Comparison of ENCODE assay signal across 8 cellular contexts in genomic region chr9:37034320-37034937, GRCh38. TPM values are rescaled to one million over a fixed set of nuclear protein-coding genes. Genes with fewer than 3 reads are reported as not detected.
DNase-seq lines count a peak whose midpoint lies in the region; ATAC-seq, FAIRE-seq and TF ChIP-seq lines count a peak whose summit lies in the region.

No MANE protein-coding gene starts in this region.

- H3K4me3 ChIP-seq in BLaER1 treated with 17β-estradiol and CSF1 and Interleukin-3, amounts not matched to agents 10 nM and 100 nM = peak overlapping the region; percentile 57 to 84 (median 79)
- H3K4me3 ChIP-seq in esophagus squamous epithelium (peak overlapping the region in 3 of 4 donors; percentile 12 to 57 (median 21)), smooth muscle cell (peak overlapping the region; percentile 45)

- H3K27me3 ChIP-seq in BLaER1 treated with 17β-estradiol and CSF1 and Interleukin-3, amounts not matched to agents 10 nM and 100 nM = peaks cover 100% of the 10 kb centered on the region in 11 experiments
- peaks cover 40 to 100% (median 76%) of the 10 kb centered on the region in 4 donors for H3K27me3 ChIP-seq in esophagus squamous epithelium
- peaks cover 100% of the 10 kb centered on the region for H3K27me3 ChIP-seq in smooth muscle cell (ENCODE audit: low read depth)

- H3K79me2 ChIP-seq in smooth muscle cell (ENCODE audit: low read depth) = no peaks in the 10 kb centered on the region

- intact Hi-C loops in esophagus squamous epithelium (cut with DNase I) = no loop called here

- peak; percentile 76 for TF ChIP-seq CTCF in GM13977 (IDR thresholded peaks at IDR 0.05; ENCODE audit: extremely low read depth, insufficient read depth, missing control alignments)
- TF ChIP-seq CTCF in esophagus squamous epithelium (IDR thresholded peaks at IDR 0.05) = peak in 2 of 6 experiments; percentile 12 to 25
- TF ChIP-seq CTCF in smooth muscle cell (IDR thresholded peaks at IDR 0.05; ENCODE audit: borderline replicate concordance, insufficient read depth, poor library complexity, severe bottlenecking) = peak; percentile 19

- 1 to 2% methylated on average over 9 to 24 of the region's 55 CpGs for WGBS in esophagus squamous epithelium, 2 donors
- 2% methylated on average over 55 of the region's 55 CpGs for WGBS in smooth muscle cell (ENCODE audit: low lambda C conversion rate)

- peak in 1 of 4 donors; percentile 48 for TF ChIP-seq POLR2A in esophagus squamous epithelium (IDR thresholded peaks at IDR 0.05)

- peak overlapping the region in 1 of 2 donors; percentile 19 for H3K27ac Mint-ChIP-seq in T-cell

- no peak for FAIRE-seq in RCC 7860 (lab: Jason Lieb, UNC)

- no peak overlapping the region for H2AFZ ChIP-seq in smooth muscle cell (ENCODE audit: low read depth)

- H3K9me3 ChIP-seq in BLaER1 treated with 17β-estradiol and CSF1 and Interleukin-3, amounts not matched to agents 10 nM and 100 nM (replicated peaks in 1 of 11) = no peaks in the 10 kb centered on the region; a peak in 1 of 22 replicates
- no peaks in the 10 kb centered on the region for H3K9me3 ChIP-seq in esophagus squamous epithelium
- no peaks in the 10 kb centered on the region for H3K9me3 ChIP-seq in smooth muscle cell (replicated peaks; ENCODE audit: low read depth)

- no peaks in the 10 kb centered on the region for H3K9me3 Mint-ChIP-seq in T-cell

- peaks cover 70 to 91% of the 10 kb centered on the region in 2 donors for H3K27me3 Mint-ChIP-seq in T-cell

- H3K4me1 ChIP-seq in BLaER1 treated with 17β-estradiol and CSF1 and Interleukin-3, amounts not matched to agents 10 nM and 100 nM = peaks cover 33 to 98% (median 60%) of the 10 kb centered on the region in 10 experiments
- H3K4me1 ChIP-seq in esophagus squamous epithelium (peaks cover 31 to 61% (median 41%) of the 10 kb centered on the region in 3 donors), smooth muscle cell (ENCODE audit: low read depth) (peaks cover 52% of the 10 kb centered on the region)

- H3K27ac ChIP-seq in BLaER1 treated with 17β-estradiol and CSF1 and Interleukin-3, amounts not matched to agents 10 nM and 100 nM = peak overlapping the region; percentile 84 to 94 (median 92)
- H3K27ac ChIP-seq in esophagus squamous epithelium = no peak overlapping the region
- no peak overlapping the region for H3K27ac ChIP-seq in smooth muscle cell (ENCODE audit: low read depth)

- CTCF ChIA-PET in T-cell (lab: Charles Lee) = no interaction called here

- H3K4me2 ChIP-seq in BLaER1 treated with 17β-estradiol and CSF1 and Interleukin-3, amounts not matched to agents 10 nM and 100 nM = peak overlapping the region; percentile 78 to 98 (median 95)
- H3K4me2 ChIP-seq in smooth muscle cell = peak overlapping the region; percentile 89

- H4K20me1 ChIP-seq in BLaER1 treated with 17β-estradiol and CSF1 and Interleukin-3, amounts not matched to agents 10 nM and 100 nM = peaks cover 0 to 82% (median 60%) of the 10 kb centered on the region in 11 experiments; a peak in 17 of 22 replicates
- peaks cover 7% of the 10 kb centered on the region for H4K20me1 ChIP-seq in smooth muscle cell (ENCODE audit: low read depth)

- peak overlapping the region; percentile 55 to 86 (median 83) for H3K4me3 Mint-ChIP-seq in T-cell

- POLR2A ChIA-PET in T-cell (lab: Charles Lee) = no interaction called here

- ATAC-seq in HG03520 (IDR thresholded peaks at IDR 0.05; ENCODE audit: unreplicated experiment) (peak; percentile 20), T-cell (replicated peaks in 1 of 4) (peak in 3 of 4 experiments; percentile 5 to 33 (median 27)), HG03571 (IDR thresholded peaks at IDR 0.05; ENCODE audit: unreplicated experiment) (no peak)

- DNase-seq in GM13977 (ENCODE audit: low spot score) (peak; percentile 81), T-cell (no peak), esophagus squamous epithelium (lab: John Stamatoyannopoulos, UW) (no peak), smooth muscle cell (lab: John Stamatoyannopoulos, UW; ENCODE audit: unreplicated experiment) (no peak), RCC 7860 (ENCODE audit: low spot score) (no peak)

- no peaks in the 10 kb centered on the region for H3K36me3 Mint-ChIP-seq in T-cell

- H3K9ac ChIP-seq in BLaER1 treated with 17β-estradiol and CSF1 and Interleukin-3, amounts not matched to agents 10 nM and 100 nM = peak overlapping the region; percentile 81 to 93 (median 90)
- no peak overlapping the region for H3K9ac ChIP-seq in smooth muscle cell (ENCODE audit: low read depth)

- no peaks in the 10 kb centered on the region for H3K36me3 ChIP-seq in BLaER1 treated with 17β-estradiol and CSF1 and Interleukin-3, amounts not matched to agents 10 nM and 100 nM
- H3K36me3 ChIP-seq in esophagus squamous epithelium (no peaks in the 10 kb centered on the region), smooth muscle cell (ENCODE audit: low read depth) (no peaks in the 10 kb centered on the region)

- H3F3A ChIP-seq in smooth muscle cell (ENCODE audit: low read depth) = no peaks in the 10 kb centered on the region

- H3K4me1 Mint-ChIP-seq in T-cell = peaks cover 45 to 58% (median 49%) of the 10 kb centered on the region in 3 donors

- in situ Hi-C loops in GM13977 (cut with MboI; ENCODE audit: low pct_unique_long_range_greater_than_20kb, low sequenced_read_pairs, unreplicated experiment) = no loop called here

RNA-seq across cellular contexts. Expression of gene PAX5, which starts 0.4 kb away (rescaled TPM):
- total RNA-seq in T-cell (10 to 100 TPM in 1 of 5 donors, 1 to 10 TPM in 4; 1.7 to 12.4 (median 4.4) TPM), esophagus squamous epithelium (under 1 TPM in 2 of 4 donors, not detected in 2; under 0.01 to 0.29 TPM), smooth muscle cell (under 0.01 and 0.09 TPM in 2 replicates)
- polyA plus RNA-seq in smooth muscle cell = not detected in 2 replicates

Comparison
In these comparisons a context has a peak if more than half of its experiments do, and no peak if none do; other contexts are left out.
1. H3K27ac ChIP-seq: peak in BLaER1 treated with 17β-estradiol and CSF1 and Interleukin-3, amounts not matched to agents 10 nM and 100 nM (11 of 11); none in esophagus squamous epithelium (0 of 4) and smooth muscle cell (single experiment).
2. H3K4me3 ChIP-seq: peak in every context shown above with its lines; median percentile 79 in BLaER1 treated with 17β-estradiol and CSF1 and Interleukin-3, amounts not matched to agents 10 nM and 100 nM; 45 in smooth muscle cell; 21 in esophagus squamous epithelium.